In genomic region chr15:68550498-68551295, GRCh38 we compare ENCODE assay signal across 8 cellular contexts. TPM values are rescaled to one million over a fixed set of nuclear protein-coding genes. Genes with fewer than 3 reads are reported as not detected.
DNase-seq lines count a peak whose midpoint lies in the region; ATAC-seq, FAIRE-seq and TF ChIP-seq lines count a peak whose summit lies in the region.

No MANE protein-coding gene starts in this region.

- TF ChIP-seq CTCF in GM13976 (IDR thresholded peaks at IDR 0.05; ENCODE audit: borderline replicate concordance, control extremely low read depth, extremely low read depth, insufficient read depth, missing control alignments) = peak; percentile 84
- peak; percentile 80 to 87 for TF ChIP-seq CTCF in endothelial cell of umbilical vein (IDR thresholded peaks at IDR 0.05; ENCODE audit: extremely low read depth in 1 of 2, insufficient read depth in 1 of 2, low read depth in 1 of 2, low read length in 2 of 2)

- no peaks in the 10 kb centered on the region for H3K27me3 ChIP-seq in ACC112 (ENCODE audit: insufficient read depth, low read length)
- peaks cover 5% of the 10 kb centered on the region in 2 experiments for H3K27me3 ChIP-seq in endothelial cell of umbilical vein (ENCODE audit: control insufficient read depth in 2 of 2, insufficient read depth in 2 of 2, low read length in 2 of 2)

- DNase-seq in GM13976 (ENCODE audit: low spot score) (peak; percentile 79), NCI-H510A (lab: John Stamatoyannopoulos, UW) (peak; percentile 12), endothelial cell of umbilical vein (ENCODE audit: low read depth, low spot score) (peak; percentile 41), naive B cell (peak; percentile 61)
- DNase-seq in activated CD8-positive, alpha-beta memory T cell treated with anti-CD3 and anti-CD28 coated beads for 24 hours = peak; percentile 90
- DNase-seq in stimulated activated effector memory CD8-positive, alpha-beta T cell treated with anti-CD3 and anti-CD28 coated beads, Interleukin-12 subunit alpha, Interleukin-12 subunit beta, amount 100 ng/mL, for 72 hours (ENCODE audit: low spot score in 2 of 2) = peak; percentile 65 to 84

- TF ChIP-seq POLR2A in endothelial cell of umbilical vein (IDR thresholded peaks at IDR 0.05; ENCODE audit: low read depth, low read length) = no peak

- no peaks in the 10 kb centered on the region for H3K9me3 Mint-ChIP-seq in naive B cell
- H3K9me3 Mint-ChIP-seq in stimulated activated effector memory CD8-positive, alpha-beta T cell treated with anti-CD3 and anti-CD28 coated beads, Interleukin-12 subunit alpha, Interleukin-12 subunit beta, amount 100 ng/mL, for 72 hours = no peaks in the 10 kb centered on the region

- FAIRE-seq in endothelial cell of umbilical vein (lab: Jason Lieb, UNC) = peak; percentile 68

- ATAC-seq in naive B cell (ENCODE audit: low read depth in 2 of 2) (peak; percentile 45 to 66), HG03039 (IDR thresholded peaks at IDR 0.05; ENCODE audit: unreplicated experiment) (no peak)
- ATAC-seq in stimulated activated effector memory CD8-positive, alpha-beta T cell treated with anti-CD3 and anti-CD28 coated beads, Interleukin-12 subunit alpha, Interleukin-12 subunit beta, amount 100 ng/mL, for 72 hours = peak; percentile 29

- no peak overlapping the region for H3K27ac ChIP-seq in ACC112 (ENCODE audit: low read depth, low read length)
- no peak overlapping the region for H3K27ac ChIP-seq in endothelial cell of umbilical vein (ENCODE audit: insufficient read depth, low read depth, low read length)

- peaks cover 0 to 8% (median 4%) of the 10 kb centered on the region in 3 donors for H3K4me1 Mint-ChIP-seq in naive B cell
- H3K4me1 Mint-ChIP-seq in stimulated activated effector memory CD8-positive, alpha-beta T cell treated with anti-CD3 and anti-CD28 coated beads, Interleukin-12 subunit alpha, Interleukin-12 subunit beta, amount 100 ng/mL, for 72 hours = no peaks in the 10 kb centered on the region

- no peaks in the 10 kb centered on the region for H3K36me3 Mint-ChIP-seq in naive B cell
- H3K36me3 Mint-ChIP-seq in stimulated activated effector memory CD8-positive, alpha-beta T cell treated with anti-CD3 and anti-CD28 coated beads, Interleukin-12 subunit alpha, Interleukin-12 subunit beta, amount 100 ng/mL, for 72 hours = no peaks in the 10 kb centered on the region

- CTCF ChIA-PET in endothelial cell of umbilical vein (lab: Charles Lee) = interaction anchor here (0.5 to 18.5 kb wide), 62 partner anchors 9 to 378 kb away, joined by 3 to 728 read pairs (median 4); no protein-coding TSS in a partner anchor

- H3K4me3 ChIP-seq in ACC112 (ENCODE audit: low read depth, low read length) (no peak overlapping the region), endothelial cell of umbilical vein (replicated peaks in 1 of 3; ENCODE audit: insufficient read depth in 1 of 3, low read depth in 1 of 3, low read length in 3 of 3) (no peak overlapping the region)

- H3K9me1 ChIP-seq in endothelial cell of umbilical vein (replicated peaks; ENCODE audit: control insufficient read depth, extremely low read depth, insufficient read depth, low read length) = no peaks in the 10 kb centered on the region

- H4K20me1 ChIP-seq in endothelial cell of umbilical vein (replicated peaks; ENCODE audit: control insufficient read depth, extremely low read depth, insufficient read depth, low read length) = no peaks in the 10 kb centered on the region

- no peaks in the 10 kb centered on the region for H3K9me3 ChIP-seq in endothelial cell of umbilical vein (replicated peaks; ENCODE audit: control insufficient read depth, insufficient read depth, low read length)

- in situ Hi-C loops in GM13976 (cut with MboI; ENCODE audit: low sequenced_read_pairs, unreplicated experiment) = loop anchor here (10.0 kb wide), 2 partner anchors 124 to 324 kb away; no protein-coding TSS in a partner anchor

- peaks cover 21 to 36% (median 31%) of the 10 kb centered on the region in 3 donors for H3K27me3 Mint-ChIP-seq in naive B cell

- intact Hi-C loops in endothelial cell of umbilical vein (cut with micrococcal nuclease) = loop anchor here (1.0 to 5.0 kb wide), 3 partner anchors 244 to 298 kb away; partner anchors contain the start of gene ANP32A

- dilution Hi-C loops in endothelial cell of umbilical vein (cut with MboI; ENCODE audit: extremely low pct_ligation_motif_present, low sequenced_read_pairs) = no loop called here

- H3K4me2 ChIP-seq in endothelial cell of umbilical vein (ENCODE audit: insufficient read depth, low read length) = no peak overlapping the region

- H2AFZ ChIP-seq in ACC112 (ENCODE audit: low read length, unreplicated experiment) (peak overlapping the region; percentile 54), endothelial cell of umbilical vein (ENCODE audit: low read depth, low read length) (no peak overlapping the region)

- peak overlapping the region in 1 of 6 donors; percentile 38 for H3K27ac Mint-ChIP-seq in naive B cell
- H3K27ac Mint-ChIP-seq in stimulated activated effector memory CD8-positive, alpha-beta T cell treated with anti-CD3 and anti-CD28 coated beads, Interleukin-12 subunit alpha, Interleukin-12 subunit beta, amount 100 ng/mL, for 72 hours = no peak overlapping the region

- no peak overlapping the region for H3K4me3 Mint-ChIP-seq in naive B cell
- H3K4me3 Mint-ChIP-seq in stimulated activated effector memory CD8-positive, alpha-beta T cell treated with anti-CD3 and anti-CD28 coated beads, Interleukin-12 subunit alpha, Interleukin-12 subunit beta, amount 100 ng/mL, for 72 hours = no peak overlapping the region

- no peaks in the 10 kb centered on the region for H3K36me3 ChIP-seq in ACC112 (ENCODE audit: insufficient read depth, low read length)
- H3K36me3 ChIP-seq in endothelial cell of umbilical vein (ENCODE audit: control insufficient read depth in 2 of 2, extremely low read depth in 1 of 2, insufficient read depth in 2 of 2, low read length in 2 of 2) = no peaks in the 10 kb centered on the region

- no peak overlapping the region for H3K9ac ChIP-seq in endothelial cell of umbilical vein (replicated peaks; ENCODE audit: extremely low read depth, insufficient read depth, low read length)

- POLR2A ChIA-PET in endothelial cell of umbilical vein (lab: Charles Lee) = interaction anchor here (0.8 kb wide), 1 partner anchor 273 kb away, joined by 3 read pairs; the partner anchor contains the start of gene FEM1B

- no TSS peak for BruUV-seq in endothelial cell of umbilical vein (replicated peaks; lab: Mats Ljungman, UMichigan)

- no peaks in the 10 kb centered on the region for H3K79me2 ChIP-seq in ACC112 (ENCODE audit: control insufficient read depth, insufficient read depth, low read length, unreplicated experiment)
- H3K79me2 ChIP-seq in endothelial cell of umbilical vein (ENCODE audit: control insufficient read depth, insufficient read depth, low read length) = no peaks in the 10 kb centered on the region

- H3K4me1 ChIP-seq in ACC112 (ENCODE audit: control insufficient read depth, insufficient read depth, low read length, unreplicated experiment) (peaks cover 6% of the 10 kb centered on the region), endothelial cell of umbilical vein (ENCODE audit: control insufficient read depth, extremely low read depth, insufficient read depth, low read length) (peaks cover 8% of the 10 kb centered on the region)

TF ChIP-seq in endothelial cell of umbilical vein, 7 proteins besides CTCF, POLR2A, EP300 and RAD21:
- TF ChIP-seq JUN (IDR thresholded peaks at IDR 0.05; ENCODE audit: borderline replicate concordance, insufficient read depth, insufficient read length, low read depth) (no peak), GATA2 (IDR thresholded peaks at IDR 0.05; ENCODE audit: insufficient read depth, insufficient read length, low read depth, low read length) (no peak), FOS (IDR thresholded peaks at IDR 0.05; ENCODE audit: borderline replicate concordance, insufficient read depth, low read length) (no peak)
TF ChIP-seq in endothelial cell of umbilical vein: peak in this region for 0.

RNA-seq across cellular contexts. Expression of gene CORO2B, which starts 28.1 kb away (rescaled TPM):
- total RNA-seq in endothelial cell of umbilical vein = 2.9 and 3.7 TPM in 2 replicates
- 2.4 and 2.9 TPM in 2 replicates for polyA plus RNA-seq in endothelial cell of umbilical vein
- 2.0 and 2.2 TPM in 2 replicates for polyA plus RNA-seq in endothelial cell of umbilical vein (2011; cell fraction: cytosol; rRNA removed)
- 2.3 TPM in 2 replicates for polyA plus RNA-seq in endothelial cell of umbilical vein (2011; cell fraction: nucleus; rRNA removed)
- 0.50 and 1.1 TPM in 2 replicates for polyA plus RNA-seq in endothelial cell of umbilical vein (2012)
- 2.6 and 2.7 TPM in 2 replicates for polyA minus RNA-seq in endothelial cell of umbilical vein
- not detected for polyA minus RNA-seq in endothelial cell of umbilical vein (2011; cell fraction: cytosol; rRNA and poly(A)+ RNA removed)
- polyA minus RNA-seq in endothelial cell of umbilical vein (2011; cell fraction: nucleus; rRNA and poly(A)+ RNA removed) = 0.91 and 1.3 TPM in 2 replicates
- polyA plus RNA-seq in naive B cell (ENCODE audit: low read depth in 6 of 6) = 10 to 100 TPM in 1 of 6 donors, 1 to 10 TPM in 5; 3.4 to 11.3 (median 4.8) TPM

Comparison
In these comparisons a context has a peak if more than half of its experiments do, and no peak if none do; other contexts are left out.
1. DNase-seq: peak in every context shown above with its lines; median percentile 90 in activated CD8-positive, alpha-beta memory T cell treated with anti-CD3 and anti-CD28 coated beads for 24 hours; 79 in GM13976; 74 in stimulated activated effector memory CD8-positive, alpha-beta T cell treated with anti-CD3 and anti-CD28 coated beads, Interleukin-12 subunit alpha, Interleukin-12 subunit beta, amount 100 ng/mL, for 72 hours; 61 in naive B cell; 41 in endothelial cell of umbilical vein; 12 in NCI-H510A.